21 cellular contexts compared by ENCODE assay signal in genomic region chr14:87566986-87567385, GRCh38.
DNase-seq lines count a peak whose midpoint lies in the region; ATAC-seq and TF ChIP-seq lines count a peak whose summit lies in the region.
"Had no signal": no experiment of that assay in that cellular context is flagged by ENCODE, and none has a peak within 500 bp of the region (broad histone marks: within the 10 kb centered on the region; RNA-seq: fewer than 3 reads in every experiment).

No MANE protein-coding gene starts in this region.

- H3K4me3 ChIP-seq in SJSA1, result no peak overlapping the region
- H3K4me3 ChIP-seq in body of pancreas, result no peak overlapping the region
- H3K4me3 ChIP-seq: heart right ventricle, mucosa of descending colon, upper lobe of left lung had no signal

- H3K27me3 Mint-ChIP-seq in effector memory CD8-positive, alpha-beta T cell, result no peaks in the 10 kb centered on the region
- H3K27me3 Mint-ChIP-seq: activated B cell treated with CpG ODN at 0.5 μM for 24 hours; CD4-positive, alpha-beta T cell; T-helper 17 cell had no signal

- H3K27me3 ChIP-seq in SJSA1 (replicated peaks) (no peaks in the 10 kb centered on the region), body of pancreas (no peaks in the 10 kb centered on the region)
- H3K27me3 ChIP-seq: heart right ventricle, upper lobe of left lung had no signal

- H3K9me3 Mint-ChIP-seq in effector memory CD8-positive, alpha-beta T cell, result peaks cover 0 to 9% of the 10 kb centered on the region in 2 donors

- H3K36me3 ChIP-seq in SJSA1, result no peaks in the 10 kb centered on the region
- no peaks in the 10 kb centered on the region for H3K36me3 ChIP-seq in body of pancreas (replicated peaks in 1 of 2; ENCODE audit: insufficient read depth in 1 of 2, low read depth in 2 of 2)
- H3K36me3 ChIP-seq: heart right ventricle, upper lobe of left lung had no signal

- DNase-seq in DMS 273 (lab: John Stamatoyannopoulos, UW; ENCODE audit: unreplicated experiment) (peak; percentile 70), DMS 273 treated with DMSO at 0.1 percent for 48 hours (lab: John Stamatoyannopoulos, UW) (no peak), SJSA1 (ENCODE audit: low read depth in 1 of 2, low spot score in 2 of 2) (peak in 1 of 2 experiments; percentile 17), left kidney (ENCODE audit: low read depth, low spot score) (peak; percentile 31), stromal cell of bone marrow (ENCODE audit: low read depth) (peak; percentile 40), COLO668 (lab: John Stamatoyannopoulos, UW; ENCODE audit: unreplicated experiment) (no peak), body of pancreas (no peak)
- no peak for DNase-seq in effector memory CD8-positive, alpha-beta T cell
- DNase-seq: activated B cell treated with CpG ODN at 0.5 μM for 24 hours; activated effector memory CD4-positive, alpha-beta T cell treated with Interleukin-2 at 50 U/mL for 16 hours; CD4-positive, alpha-beta T cell; H9; kidney; mucosa of descending colon; NCI-H1436; NCI-H226; nucleus accumbens; T-helper 17 cell; upper lobe of left lung had no signal

- no peak overlapping the region for H3K4me3 Mint-ChIP-seq in effector memory CD8-positive, alpha-beta T cell
- H3K4me3 Mint-ChIP-seq: activated B cell treated with CpG ODN at 0.5 μM for 24 hours; CD4-positive, alpha-beta T cell; H9; T-helper 17 cell had no signal

- no peaks in the 10 kb centered on the region for H3K4me1 Mint-ChIP-seq in effector memory CD8-positive, alpha-beta T cell (ENCODE audit: low read depth in 2 of 2)
- H3K4me1 Mint-ChIP-seq: activated B cell treated with CpG ODN at 0.5 μM for 24 hours, T-helper 17 cell had no signal

- H3K27ac ChIP-seq in SJSA1 (peak overlapping the region; percentile 28), body of pancreas (no peak overlapping the region)
- H3K27ac ChIP-seq: 22Rv1, upper lobe of left lung had no signal

- 13 to 35% methylated on average over 2 of the region's 2 CpGs for WGBS in body of pancreas, 2 donors

- no peak for ATAC-seq in effector memory CD8-positive, alpha-beta T cell (replicated peaks)
- no peak for ATAC-seq in body of pancreas
- ATAC-seq: mucosa of descending colon, T-helper 17 cell had no signal

- H3K4me1 ChIP-seq in SJSA1 (replicated peaks), result peaks cover 14% of the 10 kb centered on the region; the same call in 1 of the 2 replicates
- H3K4me1 ChIP-seq in body of pancreas, result no peaks in the 10 kb centered on the region
- H3K4me1 ChIP-seq: heart right ventricle, upper lobe of left lung had no signal

- TF ChIP-seq CTCF in body of pancreas (IDR thresholded peaks at IDR 0.05), result no peak

- H3K9me3 ChIP-seq in SJSA1 (replicated peaks) (no peaks in the 10 kb centered on the region), body of pancreas (no peaks in the 10 kb centered on the region)

- TF ChIP-seq POLR2A in body of pancreas (IDR thresholded peaks at IDR 0.05), result no peak

- intact Hi-C loops in body of pancreas (cut with DNase I), result no loop called here

- H3K36me3 Mint-ChIP-seq in effector memory CD8-positive, alpha-beta T cell (ENCODE audit: insufficient read depth), result no peaks in the 10 kb centered on the region

- no peak overlapping the region for H3K27ac Mint-ChIP-seq in effector memory CD8-positive, alpha-beta T cell
- H3K27ac Mint-ChIP-seq: activated B cell treated with CpG ODN at 0.5 μM for 24 hours; CD4-positive, alpha-beta T cell; T-helper 17 cell had no signal

Comparison
In these comparisons a context has a peak if more than half of its experiments do, and no peak if none do; other contexts are left out.
1. DNase-seq: peak in DMS 273 (single experiment), left kidney (single experiment) and stromal cell of bone marrow (single experiment); none in DMS 273 treated with DMSO at 0.1 percent for 48 hours (single experiment), effector memory CD8-positive, alpha-beta T cell (0 of 3), COLO668 (single experiment) and body of pancreas (0 of 4).